18 cellular contexts compared by ENCODE assay signal in the genomic region with DNA sequence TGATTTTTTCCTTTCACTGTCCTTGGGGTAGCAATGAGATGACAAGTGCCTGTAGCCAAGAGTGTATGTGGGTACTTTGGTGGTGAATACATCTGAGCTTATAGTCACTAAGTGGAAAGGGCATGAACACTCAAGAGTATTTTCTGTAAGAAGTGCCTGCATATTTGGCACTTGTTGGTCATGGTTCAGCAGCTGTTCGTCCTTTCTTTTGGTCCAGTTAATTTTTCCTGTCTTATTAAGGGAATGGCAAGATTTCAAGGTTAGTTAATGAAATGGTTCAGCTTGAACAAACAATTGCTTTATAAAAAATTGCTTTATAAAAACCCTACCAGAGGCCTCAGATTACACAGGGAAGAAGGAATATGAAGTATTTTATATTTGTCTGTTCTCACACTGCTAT. TPM values are rescaled to one million over a fixed set of nuclear protein-coding genes. Genes with fewer than 3 reads are reported as not detected.
"Had no signal": no experiment of that assay in that cellular context is flagged by ENCODE, and none has a peak within 500 bp of the region (broad histone marks: within the 10 kb centered on the region; RNA-seq: fewer than 3 reads in every experiment).

No MANE protein-coding gene starts in this region.

- H3K4me1 ChIP-seq: foreskin keratinocyte, pancreas, tibial nerve, vagina had no signal

- ATAC-seq: activated CD4-positive, CD25-positive, alpha-beta regulatory T cell treated with anti-CD3 and anti-CD28 coated beads, Interleukin-2, amount 50 U/mL, for 24 hours; foreskin keratinocyte; naive thymus-derived CD4-positive, alpha-beta T cell; pancreas had no signal

- H3K27ac ChIP-seq: brain microvascular endothelial cell, foreskin keratinocyte, pancreas, tibial nerve, vagina had no signal

- H3K9me3 ChIP-seq: pancreas, vagina had no signal

- DNase-seq: activated CD4-positive, alpha-beta T cell treated with anti-CD3 and anti-CD28 coated beads, Interleukin-2, amount 50 U/mL, for 1 hour; activated effector memory CD4-positive, alpha-beta T cell treated with Interleukin-2 at 50 U/mL for 16 hours; activated naive CD4-positive, alpha-beta T cell treated with anti-CD3 and anti-CD28 coated beads, Interleukin-2, amount 50 U/mL, for 16 hours; brain microvascular endothelial cell; cortex of kidney; effector CD4-positive, alpha-beta T cell; foreskin keratinocyte; glutamatergic neuron; naive thymus-derived CD4-positive, alpha-beta T cell; pancreas; stimulated activated CD4-positive, alpha-beta T cell treated with anti-CD3 and anti-CD28 coated beads, Interleukin-4, amount 100 ng/mL, for 1 hour; stimulated activated naive CD4-positive, alpha-beta T cell; substantia nigra had no signal

- H3K36me3 ChIP-seq: brain microvascular endothelial cell, pancreas, vagina had no signal

- H3K4me3 ChIP-seq: lung, pancreas, tibial nerve, vagina had no signal

- H3K27me3 ChIP-seq: brain microvascular endothelial cell, foreskin keratinocyte, pancreas, tibial nerve, vagina had no signal

RNA-seq across cellular contexts. Expression of gene GPR52, which starts 48.6 kb away (rescaled TPM):
- polyA plus RNA-seq: adipose tissue; foreskin keratinocyte; naive thymus-derived CD4-positive, alpha-beta T cell had no signal
